ENCODE assay signal across 8 cellular contexts in the genomic region with DNA sequence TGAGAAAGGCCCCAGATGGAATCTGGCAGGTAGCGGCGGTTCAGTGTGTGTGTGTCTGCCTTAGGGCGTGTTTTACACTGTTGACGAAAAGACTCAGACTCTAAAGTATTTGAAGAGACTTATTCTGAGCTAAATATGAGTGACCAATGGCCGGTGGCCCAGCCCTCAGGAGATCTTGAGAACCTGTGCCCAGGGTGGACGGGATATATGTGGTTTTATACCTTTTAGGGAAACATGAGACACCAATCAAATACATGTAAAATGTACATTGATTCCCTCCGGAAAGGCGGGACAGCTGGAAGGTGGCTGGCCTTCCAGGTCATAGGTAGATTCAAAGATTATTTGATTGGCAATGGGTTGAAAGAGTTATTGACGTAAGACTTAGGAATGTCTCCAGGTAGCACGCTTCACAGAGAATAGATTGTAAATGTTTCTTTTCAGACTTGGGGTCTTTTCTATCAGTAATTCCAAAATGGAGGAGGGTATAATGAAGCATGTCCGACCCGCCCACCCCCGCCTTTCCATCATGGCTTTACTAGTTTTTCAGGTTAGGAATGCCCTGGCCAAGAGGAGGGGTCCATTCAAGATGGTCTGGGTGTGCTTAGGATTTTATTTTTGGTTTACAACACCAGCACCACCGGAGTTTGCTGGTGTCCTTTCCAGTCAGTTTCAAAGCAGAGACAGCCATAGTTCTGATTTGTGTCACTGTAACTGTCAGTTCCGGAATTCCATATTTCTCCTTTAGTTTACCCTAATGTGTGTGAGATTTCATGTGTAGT. TPM values are rescaled to one million over a fixed set of nuclear protein-coding genes. Genes with fewer than 3 reads are reported as not detected.
DNase-seq lines count a peak whose midpoint lies in the region; ATAC-seq and TF ChIP-seq lines count a peak whose summit lies in the region.

No MANE protein-coding gene starts in this region.

- peak overlapping the region; percentile 73 for H3K4me3 ChIP-seq in NB4 (ENCODE audit: low read depth, low read length)

- H3K4me1 Mint-ChIP-seq in mesothelial cell of epicardium: peaks cover 25% of the 10 kb centered on the region

- ATAC-seq in GM18870 (IDR thresholded peaks at IDR 0.05; ENCODE audit: unreplicated experiment) (peak; percentile 8), GM18517 (IDR thresholded peaks at IDR 0.05; ENCODE audit: unreplicated experiment) (no peak), HG02973 (IDR thresholded peaks at IDR 0.05; ENCODE audit: unreplicated experiment) (no peak)

- peak overlapping the region; percentile 91 for H3K4me3 Mint-ChIP-seq in mesothelial cell of epicardium

- DNase-seq in NB4 (ENCODE audit: low read depth): no peak
- peak; percentile 45 for DNase-seq in dermis blood vessel endothelial cell
- no peak for DNase-seq in mesothelial cell of epicardium (ENCODE audit: low spot score in 2 of 2, unreplicated experiment in 2 of 2)
- DNase-seq in AG08395 (ENCODE audit: low spot score): no peak
- DNase-seq in SKM-1 treated with dmso at 0.1 percent for 144 hours (lab: John Stamatoyannopoulos, UW; ENCODE audit: unreplicated experiment): no peak

- H3K9me3 Mint-ChIP-seq in mesothelial cell of epicardium: no peaks in the 10 kb centered on the region

- TF ChIP-seq POLR2A in NB4 (IDR thresholded peaks at IDR 0.05; ENCODE audit: extremely low read depth, insufficient read length): no peak

- no peaks in the 10 kb centered on the region for H3K27me3 Mint-ChIP-seq in mesothelial cell of epicardium (ENCODE audit: low read depth)

- peak overlapping the region; percentile 97 for H3K27ac Mint-ChIP-seq in mesothelial cell of epicardium

- TF ChIP-seq CTCF in NB4 (IDR thresholded peaks at IDR 0.05; ENCODE audit: low read depth, low read length) (no peak), mesothelial cell of epicardium (IDR thresholded peaks at IDR 0.05; ENCODE audit: unreplicated experiment) (no peak)

- H3K36me3 Mint-ChIP-seq in mesothelial cell of epicardium: peaks cover 17% of the 10 kb centered on the region

RNA-seq across cellular contexts. Expression of a gene that starts 1.0 kb away (rescaled TPM):
- 7.0 and 10.4 TPM in 2 replicates for total RNA-seq in dermis blood vessel endothelial cell
- total RNA-seq in mesothelial cell of epicardium: 29.0 to 33.5 TPM (median 32.0 TPM) in 3 replicates

RNA-seq across cellular contexts. Expression of a gene that starts 31.0 kb away (rescaled TPM):
- total RNA-seq in dermis blood vessel endothelial cell (5.9 and 7.5 TPM in 2 replicates), mesothelial cell of epicardium (21.1 to 22.2 TPM (median 21.2 TPM) in 3 replicates)

RNA-seq across cellular contexts. Expression of a gene that starts 46.1 kb away (rescaled TPM):
- total RNA-seq in dermis blood vessel endothelial cell (14.3 and 18.6 TPM in 2 replicates), mesothelial cell of epicardium (26.7 to 32.8 TPM (median 29.2 TPM) in 3 replicates)
